In genomic region chr22:36003972-36004674, GRCh38 we compare ENCODE assay signal across 25 cellular contexts.
"Had no signal": no experiment of that assay in that cellular context is flagged by ENCODE, and none has a peak within 500 bp of the region (broad histone marks: within the 10 kb centered on the region; RNA-seq: fewer than 3 reads in every experiment).

No MANE protein-coding gene starts in this region.

- H3K27ac Mint-ChIP-seq: immature natural killer cell; naive thymus-derived CD8-positive, alpha-beta T cell; progenitor cell of endocrine pancreas; stimulated activated memory B cell treated with anti-CD40 and anti-IgM and Interleukin-4, amounts not matched to agents 10 μg/mL and 1 μg/mL and 100 μg/mL, for 72 hours; stimulated activated naive CD8-positive, alpha-beta T cell treated with anti-CD3 and anti-CD28 coated beads, Interleukin-15, amount 100 ng/mL, for 72 hours had no signal

- H3K27ac ChIP-seq: heart left ventricle, lower lobe of right lung, ovary, right atrium auricular region, right lobe of liver, tibial nerve, upper lobe of left lung had no signal

- H3K4me3 ChIP-seq: heart left ventricle, lower lobe of right lung, ovary, right atrium auricular region, right lobe of liver, smooth muscle cell, tibial nerve, upper lobe of left lung, vagina had no signal

- DNase-seq: heart left ventricle; hypothalamus; immature natural killer cell; kidney; lower lobe of right lung; mammary epithelial cell; mesenchymal stem cell; naive thymus-derived CD8-positive, alpha-beta T cell; ovary; right lobe of liver; stimulated activated CD4-positive, alpha-beta T cell treated with anti-CD3 and anti-CD28 coated beads, Interleukin-1b, Interleukin-23, amount 100 ng/mL, for 48 hours; stimulated activated CD4-positive, alpha-beta T cell treated with anti-CD3 and anti-CD28 coated beads, Interleukin-2, amount 100 ng/mL, for 48 hours; stimulated activated CD4-positive, alpha-beta T cell treated with anti-CD3 and anti-CD28 coated beads, Interleukin-4, amount 100 ng/mL, for 4 hours; stimulated activated CD8-positive, alpha-beta memory T cell treated with anti-CD3 and anti-CD28 coated beads, Interleukin-4, amount 100 ng/mL, for 48 hours; stimulated activated naive CD4-positive, alpha-beta T cell treated with Interleukin-2 at 50 U/mL for 16 hours; stimulated activated naive CD8-positive, alpha-beta T cell treated with anti-CD3 and anti-CD28 coated beads, Interleukin-15, amount 100 ng/mL, for 72 hours; substantia nigra; upper lobe of left lung had no signal

- H3K9me3 Mint-ChIP-seq: immature natural killer cell; naive thymus-derived CD8-positive, alpha-beta T cell; stimulated activated memory B cell treated with anti-CD40 and anti-IgM and Interleukin-4, amounts not matched to agents 10 μg/mL and 1 μg/mL and 100 μg/mL, for 72 hours; stimulated activated naive CD8-positive, alpha-beta T cell treated with anti-CD3 and anti-CD28 coated beads, Interleukin-15, amount 100 ng/mL, for 72 hours had no signal

- H3K27me3 Mint-ChIP-seq: progenitor cell of endocrine pancreas had no signal

- H3K36me3 ChIP-seq: heart left ventricle, lower lobe of right lung, ovary, right atrium auricular region, right lobe of liver, tibial nerve, upper lobe of left lung, vagina had no signal

- H3K4me1 Mint-ChIP-seq: immature natural killer cell; naive thymus-derived CD8-positive, alpha-beta T cell; stimulated activated memory B cell treated with anti-CD40 and anti-IgM and Interleukin-4, amounts not matched to agents 10 μg/mL and 1 μg/mL and 100 μg/mL, for 72 hours; stimulated activated naive CD8-positive, alpha-beta T cell treated with anti-CD3 and anti-CD28 coated beads, Interleukin-15, amount 100 ng/mL, for 72 hours had no signal

- ATAC-seq: heart left ventricle; left lobe of liver; naive thymus-derived CD8-positive, alpha-beta T cell; right lobe of liver; stimulated activated memory B cell treated with anti-CD40 and anti-IgM and Interleukin-4, amounts not matched to agents 10 μg/mL and 1 μg/mL and 100 μg/mL, for 72 hours; stimulated activated naive CD8-positive, alpha-beta T cell treated with anti-CD3 and anti-CD28 coated beads, Interleukin-15, amount 100 ng/mL, for 72 hours had no signal

- H3K4me3 Mint-ChIP-seq: immature natural killer cell; naive thymus-derived CD8-positive, alpha-beta T cell; stimulated activated memory B cell treated with anti-CD40 and anti-IgM and Interleukin-4, amounts not matched to agents 10 μg/mL and 1 μg/mL and 100 μg/mL, for 72 hours; stimulated activated naive CD8-positive, alpha-beta T cell treated with anti-CD3 and anti-CD28 coated beads, Interleukin-15, amount 100 ng/mL, for 72 hours had no signal

- H3K9me3 ChIP-seq: heart left ventricle, lower lobe of right lung, ovary, right atrium auricular region, right lobe of liver, tibial nerve, upper lobe of left lung, vagina had no signal

- H3K27me3 ChIP-seq: heart left ventricle, ovary, right atrium auricular region, right lobe of liver, tibial nerve, upper lobe of left lung, vagina had no signal

- H3K36me3 Mint-ChIP-seq: naive thymus-derived CD8-positive, alpha-beta T cell; stimulated activated memory B cell treated with anti-CD40 and anti-IgM and Interleukin-4, amounts not matched to agents 10 μg/mL and 1 μg/mL and 100 μg/mL, for 72 hours had no signal
